Comparison of ENCODE assay signal across 10 cellular contexts in the genomic region with DNA sequence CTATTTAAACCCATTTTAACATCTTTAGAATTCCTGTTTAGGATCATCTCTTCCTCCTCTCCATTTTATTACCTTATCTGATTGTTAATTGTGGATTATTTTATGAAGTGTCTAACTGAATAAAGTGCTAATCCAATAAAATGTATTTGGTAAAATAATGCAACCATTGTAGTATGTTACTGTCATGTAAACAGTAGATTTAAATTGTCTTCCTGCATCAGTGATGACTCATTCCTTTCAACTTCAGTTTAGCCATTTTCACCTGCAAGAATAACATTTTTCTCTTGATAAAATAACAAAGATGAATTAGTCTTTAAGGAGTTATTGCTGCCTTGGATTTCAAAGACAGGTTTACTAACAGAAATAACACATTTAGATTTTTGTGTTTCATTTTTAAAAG. TPM values are rescaled to one million over a fixed set of nuclear protein-coding genes. Genes with fewer than 3 reads are reported as not detected.
DNase-seq lines count a peak whose midpoint lies in the region; ATAC-seq and TF ChIP-seq lines count a peak whose summit lies in the region.
"Had no signal": no experiment of that assay in that cellular context is flagged by ENCODE, and none has a peak within 500 bp of the region (broad histone marks: within the 10 kb centered on the region; RNA-seq: fewer than 3 reads in every experiment).

No MANE protein-coding gene starts in this region.

- H3K36me3 Mint-ChIP-seq in CD8-positive, alpha-beta memory T cell, result peaks cover 0 to 24% (median 0%) of the 10 kb centered on the region in 3 donors
- H3K36me3 Mint-ChIP-seq in WTC11, result no peaks in the 10 kb centered on the region

- no peaks in the 10 kb centered on the region for H3K9me3 Mint-ChIP-seq in CD8-positive, alpha-beta memory T cell
- no peaks in the 10 kb centered on the region for H3K9me3 Mint-ChIP-seq in WTC11
- H3K9me3 Mint-ChIP-seq: memory B cell had no signal

- POLR2A ChIA-PET in CD8-positive, alpha-beta memory T cell (lab: Charles Lee), result interaction anchor here (0.7 to 1.4 kb wide), 2 partner anchors 13 to 220 kb away, joined by 3 to 7 read pairs; no protein-coding TSS in a partner anchor
- POLR2A ChIA-PET in WTC11 (lab: Charles Lee), result interaction anchor here (1.2 kb wide), 1 partner anchor 165 kb away, joined by 5 read pairs; no protein-coding TSS in a partner anchor

- DNase-seq in CD8-positive, alpha-beta memory T cell, result no peak
- DNase-seq in GM23248 (peak; percentile 39), WTC11 (ENCODE audit: low spot score) (no peak), iris pigment epithelial cell (ENCODE audit: low read depth) (peak; percentile 49), UCSD-AML1 (lab: John Stamatoyannopoulos, UW; ENCODE audit: unreplicated experiment) (no peak), COR-L47 (lab: John Stamatoyannopoulos, UW) (no peak)
- DNase-seq: GF-D8, H9 had no signal

- peak overlapping the region in 5 of 8 donors; percentile 30 to 66 (median 32) for H3K27ac Mint-ChIP-seq in CD8-positive, alpha-beta memory T cell
- H3K27ac Mint-ChIP-seq in WTC11, result peak overlapping the region; percentile 89

- no peak overlapping the region for H2AFZ ChIP-seq in GM23248

- in situ Hi-C loops in GM23248 (cut with MboI), result no loop called here

- H3K36me3 ChIP-seq in CD8-positive, alpha-beta memory T cell (ENCODE audit: insufficient read depth, low read length), result no peaks in the 10 kb centered on the region
- no peaks in the 10 kb centered on the region for H3K36me3 ChIP-seq in GM23248 (ENCODE audit: low read depth)

- H3K9me2 ChIP-seq in GM23248 (ENCODE audit: insufficient read depth), result no peaks in the 10 kb centered on the region

- no peak for TF ChIP-seq CTCF in WTC11 (IDR thresholded peaks at IDR 0.05)

- no peaks in the 10 kb centered on the region for H3K27me3 ChIP-seq in CD8-positive, alpha-beta memory T cell (ENCODE audit: insufficient read depth, low read length, poor library complexity, severe bottlenecking)
- H3K27me3 ChIP-seq in GM23248 (replicated peaks; ENCODE audit: insufficient read depth), result no peaks in the 10 kb centered on the region

- no peak overlapping the region for H3K4me2 ChIP-seq in GM23248 (ENCODE audit: unreplicated experiment)

- peaks cover 70 to 85% (median 81%) of the 10 kb centered on the region in 3 donors for H3K4me1 Mint-ChIP-seq in CD8-positive, alpha-beta memory T cell
- peaks cover 71% of the 10 kb centered on the region for H3K4me1 Mint-ChIP-seq in WTC11

- no peak overlapping the region for H3K27ac ChIP-seq in CD8-positive, alpha-beta memory T cell (ENCODE audit: low read depth, low read length)
- H3K27ac ChIP-seq in GM23248, result no peak overlapping the region

- ATAC-seq in WTC11 (no peak), HG02759 (IDR thresholded peaks at IDR 0.05; ENCODE audit: unreplicated experiment) (no peak)

- CTCF ChIA-PET in CD8-positive, alpha-beta memory T cell (lab: Charles Lee), result interaction anchor here (1.1 to 4.7 kb wide), 7 partner anchors 58 to 610 kb away, joined by 3 to 44 read pairs (median 3); no protein-coding TSS in a partner anchor
- CTCF ChIA-PET in WTC11 (lab: Charles Lee), result interaction anchor here (1.0 to 1.5 kb wide), 7 partner anchors 20 to 255 kb away, joined by 3 to 5 read pairs (median 4); a partner anchor contains a TSS

- H3K27me3 Mint-ChIP-seq in CD8-positive, alpha-beta memory T cell, result no peaks in the 10 kb centered on the region
- H3K27me3 Mint-ChIP-seq in WTC11 (ENCODE audit: low read depth), result no peaks in the 10 kb centered on the region
- H3K27me3 Mint-ChIP-seq: memory B cell had no signal

- H3K9me3 ChIP-seq in CD8-positive, alpha-beta memory T cell (ENCODE audit: low read length), result no peaks in the 10 kb centered on the region
- no peaks in the 10 kb centered on the region for H3K9me3 ChIP-seq in GM23248 (ENCODE audit: low read depth)

- no peaks in the 10 kb centered on the region; the same call in none of the 2 replicates for H4K20me1 ChIP-seq in GM23248 (ENCODE audit: insufficient read depth)

- H3K9ac ChIP-seq in GM23248, result no peak overlapping the region

- peaks cover 74% of the 10 kb centered on the region for H3K4me1 ChIP-seq in CD8-positive, alpha-beta memory T cell (ENCODE audit: insufficient read depth, low read length)
- H3K4me1 ChIP-seq in GM23248 (ENCODE audit: insufficient read depth), result peaks cover 42% of the 10 kb centered on the region

- peaks cover 10% of the 10 kb centered on the region; the same call in 1 of the 2 replicates for H3F3A ChIP-seq in GM23248 (ENCODE audit: insufficient read depth)

- H3K4me3 Mint-ChIP-seq in CD8-positive, alpha-beta memory T cell, result peak overlapping the region in 6 of 7 donors; percentile 29 to 73 (median 61)
- no peak overlapping the region for H3K4me3 Mint-ChIP-seq in WTC11
- H3K4me3 Mint-ChIP-seq: H9, memory B cell had no signal

- peaks cover 97% of the 10 kb centered on the region for H3K79me2 ChIP-seq in GM23248 (ENCODE audit: insufficient read depth)

- H3K4me3 ChIP-seq in CD8-positive, alpha-beta memory T cell (ENCODE audit: low read length), result no peak overlapping the region
- H3K4me3 ChIP-seq in GM23248, result no peak overlapping the region

TF ChIP-seq in WTC11, 78 proteins besides CTCF, POLR2A, EP300 and RAD21 (continues in another document):
- no peak for TF ChIP-seq ZNF671 (CRISPR knock-in tag; IDR thresholded peaks at IDR 0.05)
- TF ChIP-seq JAZF1 (CRISPR knock-in tag; IDR thresholded peaks at IDR 0.05), result no peak
- TF ChIP-seq, protein P1, sequence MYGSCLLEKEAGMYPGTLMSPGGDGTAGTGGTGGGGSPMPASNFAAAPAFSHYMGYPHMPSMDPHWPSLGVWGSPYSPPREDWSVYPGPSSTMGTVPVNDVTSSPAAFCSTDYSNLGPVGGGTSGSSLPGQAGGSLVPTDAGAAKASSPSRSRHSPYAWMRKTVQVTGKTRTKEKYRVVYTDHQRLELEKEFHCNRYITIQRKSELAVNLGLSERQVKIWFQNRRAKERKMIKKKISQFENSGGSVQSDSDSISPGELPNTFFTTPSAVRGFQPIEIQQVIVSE (CRISPR knock-in tag; IDR thresholded peaks at IDR 0.05; ENCODE audit: borderline replicate concordance), result no peak
- no peak for TF ChIP-seq ZNF396 (CRISPR knock-in tag; IDR thresholded peaks at IDR 0.05; ENCODE audit: borderline replicate concordance)
- TF ChIP-seq, protein P2, sequence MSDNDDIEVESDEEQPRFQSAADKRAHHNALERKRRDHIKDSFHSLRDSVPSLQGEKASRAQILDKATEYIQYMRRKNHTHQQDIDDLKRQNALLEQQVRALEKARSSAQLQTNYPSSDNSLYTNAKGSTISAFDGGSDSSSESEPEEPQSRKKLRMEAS (CRISPR knock-in tag; IDR thresholded peaks at IDR 0.05), result no peak
- TF ChIP-seq, protein P3, sequence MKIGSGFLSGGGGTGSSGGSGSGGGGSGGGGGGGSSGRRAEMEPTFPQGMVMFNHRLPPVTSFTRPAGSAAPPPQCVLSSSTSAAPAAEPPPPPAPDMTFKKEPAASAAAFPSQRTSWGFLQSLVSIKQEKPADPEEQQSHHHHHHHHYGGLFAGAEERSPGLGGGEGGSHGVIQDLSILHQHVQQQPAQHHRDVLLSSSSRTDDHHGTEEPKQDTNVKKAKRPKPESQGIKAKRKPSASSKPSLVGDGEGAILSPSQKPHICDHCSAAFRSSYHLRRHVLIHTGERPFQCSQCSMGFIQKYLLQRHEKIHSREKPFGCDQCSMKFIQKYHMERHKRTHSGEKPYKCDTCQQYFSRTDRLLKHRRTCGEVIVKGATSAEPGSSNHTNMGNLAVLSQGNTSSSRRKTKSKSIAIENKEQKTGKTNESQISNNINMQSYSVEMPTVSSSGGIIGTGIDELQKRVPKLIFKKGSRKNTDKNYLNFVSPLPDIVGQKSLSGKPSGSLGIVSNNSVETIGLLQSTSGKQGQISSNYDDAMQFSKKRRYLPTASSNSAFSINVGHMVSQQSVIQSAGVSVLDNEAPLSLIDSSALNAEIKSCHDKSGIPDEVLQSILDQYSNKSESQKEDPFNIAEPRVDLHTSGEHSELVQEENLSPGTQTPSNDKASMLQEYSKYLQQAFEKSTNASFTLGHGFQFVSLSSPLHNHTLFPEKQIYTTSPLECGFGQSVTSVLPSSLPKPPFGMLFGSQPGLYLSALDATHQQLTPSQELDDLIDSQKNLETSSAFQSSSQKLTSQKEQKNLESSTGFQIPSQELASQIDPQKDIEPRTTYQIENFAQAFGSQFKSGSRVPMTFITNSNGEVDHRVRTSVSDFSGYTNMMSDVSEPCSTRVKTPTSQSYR (CRISPR knock-in tag; IDR thresholded peaks at IDR 0.05), result no peak
- TF ChIP-seq IRF2 (CRISPR knock-in tag; IDR thresholded peaks at IDR 0.05; ENCODE audit: borderline replicate concordance, low read depth), result no peak
- TF ChIP-seq, protein P4, sequence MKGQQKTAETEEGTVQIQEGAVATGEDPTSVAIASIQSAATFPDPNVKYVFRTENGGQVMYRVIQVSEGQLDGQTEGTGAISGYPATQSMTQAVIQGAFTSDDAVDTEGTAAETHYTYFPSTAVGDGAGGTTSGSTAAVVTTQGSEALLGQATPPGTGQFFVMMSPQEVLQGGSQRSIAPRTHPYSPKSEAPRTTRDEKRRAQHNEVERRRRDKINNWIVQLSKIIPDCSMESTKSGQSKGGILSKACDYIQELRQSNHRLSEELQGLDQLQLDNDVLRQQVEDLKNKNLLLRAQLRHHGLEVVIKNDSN (CRISPR knock-in tag; IDR thresholded peaks at IDR 0.05), result no peak
- TF ChIP-seq ELF4 (CRISPR knock-in tag; IDR thresholded peaks at IDR 0.05; ENCODE audit: low read depth), result no peak
- no peak for TF ChIP-seq ESRRA (CRISPR knock-in tag; IDR thresholded peaks at IDR 0.05; ENCODE audit: borderline replicate concordance)
- TF ChIP-seq, protein P5, sequence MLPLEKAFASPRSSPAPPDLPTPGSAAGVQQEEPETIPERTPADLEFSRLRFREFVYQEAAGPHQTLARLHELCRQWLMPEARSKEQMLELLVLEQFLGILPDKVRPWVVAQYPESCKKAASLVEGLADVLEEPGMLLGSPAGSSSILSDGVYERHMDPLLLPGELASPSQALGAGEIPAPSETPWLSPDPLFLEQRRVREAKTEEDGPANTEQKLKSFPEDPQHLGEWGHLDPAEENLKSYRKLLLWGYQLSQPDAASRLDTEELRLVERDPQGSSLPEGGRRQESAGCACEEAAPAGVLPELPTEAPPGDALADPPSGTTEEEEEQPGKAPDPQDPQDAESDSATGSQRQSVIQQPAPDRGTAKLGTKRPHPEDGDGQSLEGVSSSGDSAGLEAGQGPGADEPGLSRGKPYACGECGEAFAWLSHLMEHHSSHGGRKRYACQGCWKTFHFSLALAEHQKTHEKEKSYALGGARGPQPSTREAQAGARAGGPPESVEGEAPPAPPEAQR (CRISPR knock-in tag; IDR thresholded peaks at IDR 0.05), result no peak

RNA-seq across cellular contexts. Expression of a gene that starts 5.4 kb away (rescaled TPM):
- total RNA-seq in CD8-positive, alpha-beta memory T cell, result 10 to 100 TPM; 46.1 to 46.9 TPM
- polyA plus RNA-seq in CD8-positive, alpha-beta memory T cell, result 51.9 TPM
- total RNA-seq in GM23248 (2014; rRNA removed; shearing (Covaris generic)), result 31.7 and 37.9 TPM in 2 replicates
- 13.9 and 14.2 TPM in 2 replicates for polyA plus RNA-seq in GM23248 (2016; fragmentation: Nextera tagmentation; extraction: Ambion mirVana)
- total RNA-seq in WTC11 (2021), result 32.0 to 35.9 TPM (median 32.1 TPM) in 3 replicates

Comparison
In these comparisons a context has a peak if more than half of its experiments do, and no peak if none do; other contexts are left out.
1. DNase-seq: peak in GM23248 (single experiment) and iris pigment epithelial cell (single experiment); none in CD8-positive, alpha-beta memory T cell (0 of 5), WTC11 (single experiment), UCSD-AML1 (single experiment) and COR-L47 (single experiment).